16 cellular contexts compared by ENCODE assay signal in the genomic region with DNA sequence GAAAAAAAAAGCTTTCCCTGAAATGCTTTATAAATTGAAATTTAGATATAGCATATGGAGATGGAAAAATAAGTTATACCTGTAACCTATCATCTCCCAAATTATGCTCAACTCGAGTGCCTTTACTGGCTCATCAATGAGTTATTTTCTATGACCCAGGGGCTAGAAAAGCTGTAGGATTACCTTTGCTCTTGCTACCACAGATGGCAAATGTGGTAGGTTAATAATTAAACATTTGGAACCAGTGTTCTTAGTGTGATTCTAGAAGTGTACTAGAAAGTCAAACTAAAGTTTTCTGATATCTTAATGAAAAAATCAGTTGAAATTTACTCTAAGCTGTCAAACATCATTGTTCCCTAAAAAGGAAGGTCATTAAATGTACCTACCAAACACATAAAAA. TPM values are rescaled to one million over a fixed set of nuclear protein-coding genes. Genes with fewer than 3 reads are reported as not detected.
DNase-seq lines count a peak whose midpoint lies in the region; ATAC-seq, FAIRE-seq and TF ChIP-seq lines count a peak whose summit lies in the region.
"Had no signal": no experiment of that assay in that cellular context is flagged by ENCODE, and none has a peak within 500 bp of the region (broad histone marks: within the 10 kb centered on the region; RNA-seq: fewer than 3 reads in every experiment).

No MANE protein-coding gene starts in this region.

- H3K27me3 ChIP-seq in GM12878 (replicated peaks in 1 of 2; ENCODE audit: control insufficient read depth in 2 of 2, insufficient read depth in 2 of 2, low read length in 1 of 2) (no peaks in the 10 kb centered on the region), right lobe of liver (no peaks in the 10 kb centered on the region), esophagus squamous epithelium (no peaks in the 10 kb centered on the region)
- H3K27me3 ChIP-seq: SJSA1 had no signal

- DNase-seq in GM12878 (ENCODE audit: low read depth, low spot score) (no peak), right lobe of liver (no peak), esophagus squamous epithelium (lab: John Stamatoyannopoulos, UW) (no peak), AML-193 (lab: John Stamatoyannopoulos, UW) (no peak)
- DNase-seq in activated naive CD4-positive, alpha-beta T cell (lab: John Stamatoyannopoulos, UW): no peak
- DNase-seq: COR-L47, DMS79 treated with DMSO at 0.1 percent for 48 hours, H9, NCI-H1436, NCI-H2081 had no signal

- no peak for TF ChIP-seq CTCF in 22Rv1 (IDR thresholded peaks at IDR 0.05)
- TF ChIP-seq CTCF in GM12878 (IDR thresholded peaks at IDR 0.05 in 2 of 3, conservative IDR thresholded peaks at IDR 0.05 in 1 of 3; ENCODE audit: control insufficient read depth in 2 of 3, extremely low read depth in 1 of 3, insufficient read depth in 1 of 3, low read depth in 3 of 3, low read length in 3 of 3): no peak
- no peak for TF ChIP-seq CTCF in right lobe of liver (IDR thresholded peaks at IDR 0.05)
- no peak for TF ChIP-seq CTCF in esophagus squamous epithelium (IDR thresholded peaks at IDR 0.05)

- H3K27ac ChIP-seq in 22Rv1: peak overlapping the region; percentile 46
- H3K27ac ChIP-seq in GM12878 (ENCODE audit: control insufficient read depth, insufficient read depth): no peak overlapping the region
- peak overlapping the region in 2 of 3 donors; percentile 79 to 81 for H3K27ac ChIP-seq in right lobe of liver
- no peak overlapping the region for H3K27ac ChIP-seq in esophagus squamous epithelium
- H3K27ac ChIP-seq: SJSA1 had no signal

- POLR2A ChIA-PET in GM12878 (lab: Charles Lee): interaction anchor here (1.4 kb wide), 1 partner anchor 18 kb away, joined by 3 read pairs; no protein-coding TSS in a partner anchor

- no peak overlapping the region for H2AFZ ChIP-seq in GM12878 (ENCODE audit: control insufficient read depth, low read depth, low read length)

- WGBS in GM12878 (ENCODE audit: insufficient coverage, insufficient replicate concordance, low lambda C conversion rate, missing lambda C conversion rate): 0% methylated on average over 1 of the region's 1 CpG
- 33% methylated on average over 1 of the region's 1 CpG for WGBS in right lobe of liver (ENCODE audit: insufficient coverage, low coverage, low lambda C conversion rate, missing lambda C conversion rate)
- 0 to 50% methylated on average over 1 of the region's 1 CpG for WGBS in esophagus squamous epithelium, 2 donors

- in situ Hi-C loops in GM12878 (cut with MboI): no loop called here

- no peak overlapping the region for H3K4me2 ChIP-seq in GM12878 (ENCODE audit: control insufficient read depth, insufficient read depth)

- CTCF ChIA-PET in GM12878 (lab: Yijun Ruan, JAX): interaction anchor here (0.7 to 1.8 kb wide), 4 partner anchors 9 to 352 kb away, joined by 3 to 4 read pairs (median 3); no protein-coding TSS in a partner anchor

- H3K4me1 ChIP-seq in GM12878 (ENCODE audit: control insufficient read depth, insufficient read depth, low read length) (no peaks in the 10 kb centered on the region), right lobe of liver (peaks cover 0 to 23% (median 7%) of the 10 kb centered on the region in 4 donors), esophagus squamous epithelium (no peaks in the 10 kb centered on the region)

- TF ChIP-seq POLR2A in GM12878 (IDR thresholded peaks at IDR 0.05; ENCODE audit: low read depth, low read length) (no peak), right lobe of liver (IDR thresholded peaks at IDR 0.05) (no peak), esophagus squamous epithelium (IDR thresholded peaks at IDR 0.05) (no peak)

- no peak overlapping the region for H3K4me3 ChIP-seq in GM12878
- H3K4me3 ChIP-seq in right lobe of liver: peak overlapping the region in 2 of 3 donors; percentile 1 to 15
- no peak overlapping the region for H3K4me3 ChIP-seq in esophagus squamous epithelium
- H3K4me3 ChIP-seq: SJSA1 had no signal

- H3K36me3 ChIP-seq in GM12878 (ENCODE audit: control insufficient read depth in 2 of 2, insufficient read depth in 2 of 2, low read length in 1 of 2) (peaks cover 0 to 4% of the 10 kb centered on the region in 2 experiments; a peak in 1 of 4 replicates), right lobe of liver (peaks cover 0 to 11% (median 4%) of the 10 kb centered on the region in 4 donors), esophagus squamous epithelium (peaks cover 0 to 74% (median 3%) of the 10 kb centered on the region in 3 donors)

- H3K9me3 ChIP-seq in GM12878 (replicated peaks; ENCODE audit: control insufficient read depth, insufficient read depth, low read length): no peaks in the 10 kb centered on the region
- no peaks in the 10 kb centered on the region for H3K9me3 ChIP-seq in right lobe of liver
- H3K9me3 ChIP-seq in esophagus squamous epithelium: no peaks in the 10 kb centered on the region
- H3K9me3 ChIP-seq: SJSA1 had no signal

- intact Hi-C loops in GM12878 (cut with micrococcal nuclease; ENCODE audit: unreplicated experiment) (no loop called here), right lobe of liver (cut with DNase I) (no loop called here), esophagus squamous epithelium (cut with DNase I) (no loop called here)

- ATAC-seq in GM19395 (IDR thresholded peaks at IDR 0.05; ENCODE audit: unreplicated experiment) (peak; percentile 58), GM12878 (no peak), right lobe of liver (peak; percentile 83 to 92 (median 89)), HG03469 (IDR thresholded peaks at IDR 0.05; ENCODE audit: unreplicated experiment) (no peak)

- no peak overlapping the region for H3K9ac ChIP-seq in GM12878 (ENCODE audit: control insufficient read depth, insufficient read depth, low read length)

- RAD21 ChIA-PET in GM12878 (lab: Charles Lee; ENCODE audit: unreplicated experiment): interaction anchor here (1.8 kb wide), 1 partner anchor 23 kb away, joined by 5 read pairs; a partner anchor contains a TSS

- no peaks in the 10 kb centered on the region for H3K79me2 ChIP-seq in GM12878 (ENCODE audit: control insufficient read depth, insufficient read depth, low read length)

- SMC1A ChIA-PET in GM12878 (lab: Charles Lee; ENCODE audit: uncharacterized antibody, unreplicated experiment): interaction anchor here (1.3 to 2.1 kb wide), 6 partner anchors 9 to 813 kb away, joined by 3 to 11 read pairs (median 5); a partner anchor contains a TSS

- no peaks in the 10 kb centered on the region for H4K20me1 ChIP-seq in GM12878 (ENCODE audit: control insufficient read depth, insufficient read depth)

- peak; percentile 87 for FAIRE-seq in GM12878 (lab: Jason Lieb, UNC)

- TF ChIP-seq EP300 in GM12878 (IDR thresholded peaks at IDR 0.05; ENCODE audit: borderline replicate concordance in 1 of 2, control insufficient read depth in 1 of 2, low read depth in 2 of 2, low read length in 2 of 2): no peak

- BruUV-seq in GM12878 (replicated peaks; lab: Mats Ljungman, UMichigan): no TSS peak

- no peak for TF ChIP-seq RAD21 in GM12878 (IDR thresholded peaks at IDR 0.05; ENCODE audit: insufficient read depth, low read depth, low read length)

RNA-seq across cellular contexts. Expression of a gene that starts 22.5 kb away (rescaled TPM):
- total RNA-seq in GM12878 (2013; cell fraction: nucleolus; rRNA removed): 37.9 and 42.8 TPM in 2 replicates
- total RNA-seq in GM12878 (2014; rRNA removed) (7.2 and 8.7 TPM in 2 replicates), GM12878 (2014; rRNA removed; fragmentation: Illumina TruSeq; extraction: Trizol) (9.1 TPM in 2 replicates), GM12878 (2021) (9.3 and 13.0 TPM in 2 replicates), right lobe of liver (10 to 100 TPM; 15.8 to 24.9 (median 20.3) TPM), esophagus squamous epithelium (10 to 100 TPM in 1 of 4 donors, 1 to 10 TPM in 3; 7.0 to 15.1 (median 8.5) TPM)
- 5.3 TPM for polyA plus RNA-seq in GM12878 (2011; ENCODE audit: low read depth)
- polyA plus RNA-seq in GM12878 (2011; rRNA removed) (9.6 and 11.2 TPM in 2 replicates), GM12878 (2014; fragmentation: Illumina TruSeq; extraction: Trizol) (10.4 and 16.3 TPM in 2 replicates), GM12878 (2014; fragmentation: Nextera tagmentation; extraction: Ambion mirVana) (1 to 10 TPM; 2.4 to 4.2 TPM), GM12878 (2014; rRNA removed) (6.9 and 7.4 TPM in 2 replicates), GM12878 (2016; fragmentation: Nextera tagmentation; extraction: Ambion mirVana) (1 to 10 TPM; 6.1 to 7.9 TPM)
- polyA plus RNA-seq in GM12878 (2011; cell fraction: cytosol; rRNA removed): 6.1 TPM in 2 replicates
- 9.5 and 9.9 TPM in 2 replicates for polyA plus RNA-seq in GM12878 (2011; cell fraction: nucleus; rRNA removed)
- 4.9 and 5.2 TPM in 2 replicates for polyA plus RNA-seq in GM12878 (2012)
- polyA minus RNA-seq in GM12878 (2011; rRNA and poly(A)+ RNA removed): 14.6 and 17.5 TPM in 2 replicates
- 3.5 and 3.9 TPM in 2 replicates for polyA minus RNA-seq in GM12878 (2011; cell fraction: cytosol; rRNA and poly(A)+ RNA removed)
- polyA minus RNA-seq in GM12878 (2011; cell fraction: nucleus; rRNA and poly(A)+ RNA removed): 8.7 and 12.2 TPM in 2 replicates

RNA-seq across cellular contexts. Expression of a gene that starts 48.1 kb away (rescaled TPM):
- not detected in 2 replicates for total RNA-seq in GM12878 (2013; cell fraction: nucleolus; rRNA removed)
- total RNA-seq in GM12878 (2014; rRNA removed) (not detected in 2 replicates), GM12878 (2014; rRNA removed; fragmentation: Illumina TruSeq; extraction: Trizol) (0.04 TPM in 1 of 2 replicates, not detected in the other), GM12878 (2021) (not detected in 2 replicates), right lobe of liver (not detected), esophagus squamous epithelium (1 to 10 TPM in 1 of 4 donors, under 1 TPM in 1, not detected in 2; 0.23 to 6.1 TPM)
- not detected for polyA plus RNA-seq in GM12878 (2011; ENCODE audit: low read depth)
- polyA plus RNA-seq in GM12878 (2011; rRNA removed) (0.01 TPM in 1 of 2 replicates, not detected in the other), GM12878 (2014; fragmentation: Illumina TruSeq; extraction: Trizol) (not detected in 2 replicates), GM12878 (2014; fragmentation: Nextera tagmentation; extraction: Ambion mirVana) (not detected), GM12878 (2014; rRNA removed) (not detected in 2 replicates), GM12878 (2016; fragmentation: Nextera tagmentation; extraction: Ambion mirVana) (not detected)
- polyA plus RNA-seq in GM12878 (2011; cell fraction: cytosol; rRNA removed): not detected in 2 replicates
- not detected in 2 replicates for polyA plus RNA-seq in GM12878 (2011; cell fraction: nucleus; rRNA removed)
- polyA plus RNA-seq in GM12878 (2012): not detected in 2 replicates
- not detected in 2 replicates for polyA minus RNA-seq in GM12878 (2011; rRNA and poly(A)+ RNA removed)
- not detected in 2 replicates for polyA minus RNA-seq in GM12878 (2011; cell fraction: cytosol; rRNA and poly(A)+ RNA removed)
- polyA minus RNA-seq in GM12878 (2011; cell fraction: nucleus; rRNA and poly(A)+ RNA removed): not detected in 2 replicates
- total RNA-seq: H9, HT-29 had no signal
- polyA plus RNA-seq: CD14-positive monocyte had no signal

RNA-seq across cellular contexts. Expression of a gene that starts 59.8 kb away (rescaled TPM):
- total RNA-seq in GM12878 (2013; cell fraction: nucleolus; rRNA removed): not detected in 2 replicates
- total RNA-seq in GM12878 (2014; rRNA removed): not detected in 2 replicates
- total RNA-seq in GM12878 (2014; rRNA removed; fragmentation: Illumina TruSeq; extraction: Trizol): not detected in 2 replicates
- 0.13 TPM in 1 of 2 replicates, not detected in the other for total RNA-seq in GM12878 (2021)
- not detected for polyA plus RNA-seq in GM12878 (2011; ENCODE audit: low read depth)
- polyA plus RNA-seq in GM12878 (2011; rRNA removed): 0.03 and 0.04 TPM in 2 replicates
- polyA plus RNA-seq in GM12878 (2011; cell fraction: cytosol; rRNA removed): not detected in 2 replicates
- not detected in 2 replicates for polyA plus RNA-seq in GM12878 (2011; cell fraction: nucleus; rRNA removed)
- polyA plus RNA-seq in GM12878 (2012): not detected in 2 replicates
- polyA plus RNA-seq in GM12878 (2014; fragmentation: Illumina TruSeq; extraction: Trizol): 0.03 and 0.19 TPM in 2 replicates
- under 1 TPM; 0.04 to 0.14 TPM for polyA plus RNA-seq in GM12878 (2014; fragmentation: Nextera tagmentation; extraction: Ambion mirVana)
- polyA plus RNA-seq in GM12878 (2014; rRNA removed): 0.06 TPM in 2 replicates
- polyA plus RNA-seq in GM12878 (2016; fragmentation: Nextera tagmentation; extraction: Ambion mirVana): under 1 TPM in 1 of 2 experiments, not detected in 1; 0.06 TPM
- polyA minus RNA-seq in GM12878 (2011; rRNA and poly(A)+ RNA removed): 0.22 TPM in 1 of 2 replicates, not detected in the other
- not detected in 2 replicates for polyA minus RNA-seq in GM12878 (2011; cell fraction: cytosol; rRNA and poly(A)+ RNA removed)
- not detected in 2 replicates for polyA minus RNA-seq in GM12878 (2011; cell fraction: nucleus; rRNA and poly(A)+ RNA removed)
- under 1 TPM in 2 of 6 experiments, not detected in 4; 0.12 to 0.15 TPM for total RNA-seq in right lobe of liver
- total RNA-seq in esophagus squamous epithelium: under 1 TPM in 1 of 4 donors, not detected in 3; 0.19 TPM
- total RNA-seq: H9, HT-29 had no signal
- polyA plus RNA-seq: CD14-positive monocyte had no signal

Comparison
In these comparisons a context has a peak if more than half of its experiments do, and no peak if none do; other contexts are left out.
1. H3K27ac ChIP-seq: peak in 22Rv1 (single experiment) and right lobe of liver (2 of 3); none in GM12878 (single experiment) and esophagus squamous epithelium (0 of 4).
2. ATAC-seq: peak in GM19395 (single experiment) and right lobe of liver (4 of 4); none in GM12878 (single experiment) and HG03469 (single experiment).
3. H3K4me3 ChIP-seq: peak in right lobe of liver (2 of 3); none in GM12878 (single experiment) and esophagus squamous epithelium (0 of 4).